ENCODE assay signal across 9 cellular contexts in genomic region chr5:27472000-27472763, GRCh38.
A peak's percentile ranks its signal among the peaks of the same experiment; 100 is the strongest.
DNase-seq lines count a peak whose midpoint lies in the region; ATAC-seq and TF ChIP-seq lines count a peak whose summit lies in the region.
"Had no signal": no experiment of that assay in that cellular context is flagged by ENCODE, and none has a peak within 500 bp of the region (broad histone marks: within the 10 kb centered on the region; RNA-seq: fewer than 3 reads in every experiment).

No MANE protein-coding gene starts in this region.

- BruUV-seq in MCF 10A (replicated peaks; lab: Mats Ljungman, UMichigan): TSS peak; percentile 55

- TF ChIP-seq POLR2A in breast epithelium (IDR thresholded peaks at IDR 0.05) (no peak), upper lobe of left lung (IDR thresholded peaks at IDR 0.05) (no peak)

- no peaks in the 10 kb centered on the region for H3K4me1 ChIP-seq in breast epithelium
- no peaks in the 10 kb centered on the region for H3K4me1 ChIP-seq in upper lobe of left lung

- no peaks in the 10 kb centered on the region for H3K27me3 Mint-ChIP-seq in MCF 10A (ENCODE audit: insufficient read depth, unreplicated experiment)
- H3K27me3 Mint-ChIP-seq: stimulated activated naive CD8-positive, alpha-beta T cell treated with anti-CD3 and anti-CD28 coated beads, Interleukin-15, Interleukin-2, amounts not matched to agents 100 ng/mL and 50 ng/mL, for 24 hours had no signal

- no peak for TF ChIP-seq EP300 in upper lobe of left lung (IDR thresholded peaks at IDR 0.05)

- H3K9me3 ChIP-seq in breast epithelium: peaks cover 12 to 16% of the 10 kb centered on the region in 2 donors
- peaks cover 0 to 16% (median 2%) of the 10 kb centered on the region in 4 donors for H3K9me3 ChIP-seq in upper lobe of left lung

- 78 to 85% methylated on average over 11 of the region's 11 CpGs for WGBS in upper lobe of left lung, 2 donors

- H3K36me3 ChIP-seq in breast epithelium (no peaks in the 10 kb centered on the region), upper lobe of left lung (no peaks in the 10 kb centered on the region)

- no peaks in the 10 kb centered on the region for H3K27me3 ChIP-seq in breast epithelium
- H3K27me3 ChIP-seq in upper lobe of left lung: no peaks in the 10 kb centered on the region

- H3K36me3 Mint-ChIP-seq in MCF 10A (ENCODE audit: insufficient read depth, unreplicated experiment): no peaks in the 10 kb centered on the region

- intact Hi-C loops in MCF 10A (cut with micrococcal nuclease) (no loop called here), breast epithelium (cut with DNase I; ENCODE audit: low total_unique reads) (loop anchor here (10.0 kb wide), 1 partner anchor 1127 kb away; no protein-coding TSS in a partner anchor)

- H3K4me1 Mint-ChIP-seq in MCF 10A (ENCODE audit: insufficient read depth, unreplicated experiment): no peaks in the 10 kb centered on the region

- H3K4me3 Mint-ChIP-seq in MCF 10A (ENCODE audit: unreplicated experiment): no peak overlapping the region
- H3K4me3 Mint-ChIP-seq: stimulated activated naive CD8-positive, alpha-beta T cell treated with anti-CD3 and anti-CD28 coated beads, Interleukin-15, Interleukin-2, amounts not matched to agents 100 ng/mL and 50 ng/mL, for 24 hours had no signal

- ATAC-seq in HG02588 (IDR thresholded peaks at IDR 0.05; ENCODE audit: unreplicated experiment): peak; percentile 96
- no peak for ATAC-seq in GM18502 (IDR thresholded peaks at IDR 0.05; ENCODE audit: poor library complexity, unreplicated experiment)
- no peak for ATAC-seq in upper lobe of left lung (ENCODE audit: low FRiP score in 2 of 2)

- POLR2A ChIA-PET in MCF 10A (lab: Yijun Ruan, JAX): no interaction called here

- no peak overlapping the region for H3K4me3 ChIP-seq in breast epithelium
- H3K4me3 ChIP-seq in upper lobe of left lung: no peak overlapping the region

- DNase-seq in MCF 10A (ENCODE audit: unreplicated experiment): peak; percentile 9
- DNase-seq in breast epithelium (ENCODE audit: low spot score in 2 of 2): no peak
- peak; percentile 94 to 97 for DNase-seq in NCI-H446 (lab: John Stamatoyannopoulos, UW)
- DNase-seq in fibroblast of peridontal ligament (ENCODE audit: extremely low read depth): peak; percentile 19
- no peak for DNase-seq in GM19240 (ENCODE audit: insufficient read length, low spot score)
- no peak for DNase-seq in upper lobe of left lung

- TF ChIP-seq CTCF in MCF 10A (IDR thresholded peaks at IDR 0.05; ENCODE audit: unreplicated experiment): no peak
- no peak for TF ChIP-seq CTCF in breast epithelium (IDR thresholded peaks at IDR 0.05)
- TF ChIP-seq CTCF in upper lobe of left lung (IDR thresholded peaks at IDR 0.05): no peak

- no peaks in the 10 kb centered on the region for H3K9me3 Mint-ChIP-seq in MCF 10A (ENCODE audit: unreplicated experiment)

- H3K27ac Mint-ChIP-seq in MCF 10A (ENCODE audit: low read depth, unreplicated experiment): peak overlapping the region; percentile 10
- H3K27ac Mint-ChIP-seq: stimulated activated naive CD8-positive, alpha-beta T cell treated with anti-CD3 and anti-CD28 coated beads, Interleukin-15, Interleukin-2, amounts not matched to agents 100 ng/mL and 50 ng/mL, for 24 hours had no signal

- CTCF ChIA-PET in MCF 10A (lab: Yijun Ruan, JAX): no interaction called here

- no peak overlapping the region for H3K27ac ChIP-seq in breast epithelium
- no peak overlapping the region for H3K27ac ChIP-seq in upper lobe of left lung

Comparison
In these comparisons a context has a peak if more than half of its experiments do, and no peak if none do; other contexts are left out.
1. DNase-seq: peak in MCF 10A (single experiment), NCI-H446 (2 of 2) and fibroblast of peridontal ligament (single experiment); none in breast epithelium (0 of 2), GM19240 (single experiment) and upper lobe of left lung (0 of 2).